1 cellular context compared by ENCODE assay signal in the genomic region with DNA sequence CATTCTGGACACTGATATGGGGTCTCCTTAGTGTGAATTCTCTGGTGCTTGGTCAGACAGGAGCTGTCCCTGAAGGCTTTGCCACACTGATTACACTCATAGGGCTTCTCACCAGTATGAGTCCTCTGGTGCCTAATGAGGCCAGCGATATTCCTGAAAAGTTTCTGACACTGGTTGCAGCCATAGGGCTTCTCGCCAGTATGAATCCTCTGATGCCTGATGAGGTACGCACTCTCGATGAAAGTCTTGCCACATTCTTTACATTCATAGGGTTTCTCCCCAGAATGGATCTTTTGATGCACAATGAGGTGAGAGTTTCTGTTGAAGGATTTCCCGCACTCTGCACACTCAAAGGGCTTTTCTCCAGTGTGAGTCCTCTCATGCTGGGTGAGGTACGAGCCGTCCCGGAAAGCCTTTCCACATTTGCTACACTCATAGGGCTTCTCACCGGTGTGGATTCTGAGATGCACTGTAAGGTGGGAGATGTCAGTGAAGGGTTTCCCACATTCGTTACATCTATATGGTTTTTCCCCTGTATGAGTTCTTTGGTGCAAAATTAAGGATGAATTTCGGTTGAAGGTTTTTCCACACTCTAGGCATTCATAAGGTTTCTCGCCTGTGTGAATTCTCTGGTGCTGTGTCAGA.
TF ChIP-seq lines count a peak whose summit lies in the region.

No MANE protein-coding gene starts in this region.

TF ChIP-seq in HEK293, 187 proteins besides CTCF, POLR2A, EP300 and RAD21 (continued from another document):
- TF ChIP-seq, protein P1, sequence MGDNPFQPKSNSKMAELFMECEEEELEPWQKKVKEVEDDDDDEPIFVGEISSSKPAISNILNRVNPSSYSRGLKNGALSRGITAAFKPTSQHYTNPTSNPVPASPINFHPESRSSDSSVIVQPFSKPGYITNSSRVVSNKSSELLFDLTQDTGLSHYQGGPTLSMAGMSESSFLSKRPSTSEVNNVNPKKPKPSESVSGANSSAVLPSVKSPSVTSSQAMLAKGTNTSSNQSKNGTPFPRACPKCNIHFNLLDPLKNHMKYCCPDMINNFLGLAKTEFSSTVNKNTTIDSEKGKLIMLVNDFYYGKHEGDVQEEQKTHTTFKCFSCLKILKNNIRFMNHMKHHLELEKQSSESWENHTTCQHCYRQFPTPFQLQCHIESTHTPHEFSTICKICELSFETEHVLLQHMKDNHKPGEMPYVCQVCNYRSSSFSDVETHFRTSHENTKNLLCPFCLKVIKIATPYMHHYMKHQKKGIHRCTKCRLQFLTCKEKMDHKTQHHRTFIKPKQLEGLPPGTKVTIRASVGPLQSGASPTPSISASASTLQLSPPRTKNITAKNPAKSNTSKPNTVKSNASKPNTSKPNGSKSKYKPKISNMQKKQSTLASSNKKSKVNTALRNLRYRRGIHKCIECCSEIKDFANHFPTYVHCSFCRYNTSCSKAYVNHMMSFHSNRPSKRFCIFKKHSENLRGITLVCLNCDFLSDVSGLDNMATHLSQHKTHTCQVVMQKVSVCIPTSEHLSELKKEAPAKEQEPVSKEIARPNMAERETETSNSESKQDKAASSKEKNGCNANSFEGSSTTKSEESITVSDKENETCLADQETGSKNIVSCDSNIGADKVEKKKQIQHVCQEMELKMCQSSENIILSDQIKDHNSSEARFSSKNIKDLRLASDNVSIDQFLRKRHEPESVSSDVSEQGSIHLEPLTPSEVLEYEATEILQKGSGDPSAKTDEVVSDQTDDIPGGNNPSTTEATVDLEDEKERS (tag by site-specific recombination; IDR thresholded peaks at IDR 0.05): 0 out of 2 replicates have a peak, but pooled peaks have one; percentile 9
- TF ChIP-seq TRIM28 (IDR thresholded peaks at IDR 0.05; ENCODE audit: borderline replicate concordance, low read length) (peak; percentile 100), ZNF274 (IDR thresholded peaks at IDR 0.05; ENCODE audit: low read length) (peak; percentile 96), ZNF274 (tag by site-specific recombination; IDR thresholded peaks at IDR 0.05; ENCODE audit: borderline replicate concordance) (peak; percentile 99)
